Comparison of ENCODE assay signal across 7 cellular contexts in genomic region chr2:112726487-112727190, GRCh38. TPM values are rescaled to one million over a fixed set of nuclear protein-coding genes. Genes with fewer than 3 reads are reported as not detected.
DNase-seq lines count a peak whose midpoint lies in the region; ATAC-seq and TF ChIP-seq lines count a peak whose summit lies in the region.

No MANE protein-coding gene starts in this region.

- no peak overlapping the region for H3K27ac ChIP-seq in adrenal gland

- intact Hi-C loops in adrenal gland (cut with DNase I): loop anchor here (2.0 to 10.0 kb wide), 4 partner anchors 34 to 126 kb away; no protein-coding TSS in a partner anchor
- intact Hi-C loops in left ventricle myocardium superior (cut with micrococcal nuclease): loop anchor here (2.0 kb wide), 1 partner anchor 100 kb away; no protein-coding TSS in a partner anchor

- no peaks in the 10 kb centered on the region for H3K36me3 ChIP-seq in adrenal gland (replicated peaks in 1 of 2)

- ATAC-seq in GM18498 (IDR thresholded peaks at IDR 0.05; ENCODE audit: unreplicated experiment) (peak; percentile 90), HG02885 (IDR thresholded peaks at IDR 0.05; ENCODE audit: poor library complexity, unreplicated experiment) (peak; percentile 77), left ventricle myocardium superior (peak; percentile 95)

- no peaks in the 10 kb centered on the region for H3K9me3 ChIP-seq in adrenal gland (replicated peaks in 1 of 3)

- peak; percentile 93 for DNase-seq in NCI-H1694 (lab: John Stamatoyannopoulos, UW)
- peak; percentile 70 to 90 (median 78) for DNase-seq in T-helper 1 cell
- DNase-seq in adrenal gland: peak; percentile 84 to 94 (median 90)
- peak; percentile 93 for DNase-seq in left ventricle myocardium superior
- no peak for DNase-seq in retinal pigment epithelial cell (ENCODE audit: low read depth)

- H3K27me3 ChIP-seq in adrenal gland: no peaks in the 10 kb centered on the region

- TF ChIP-seq POLR2A in adrenal gland (IDR thresholded peaks at IDR 0.05): no peak

- H3K4me1 ChIP-seq in adrenal gland (replicated peaks in 1 of 2): peaks cover 0 to 4% of the 10 kb centered on the region in 2 donors

- WGBS in adrenal gland, 4 donors: 24 to 37% (median 29%) methylated on average over 6 to 19 of the region's 19 CpGs

- H3K4me3 ChIP-seq in adrenal gland (no peak overlapping the region), retinal pigment epithelial cell (ENCODE audit: low read length) (no peak overlapping the region)

- TF ChIP-seq CTCF in adrenal gland (IDR thresholded peaks at IDR 0.05) (peak; percentile 94 to 98 (median 97)), retinal pigment epithelial cell (conservative IDR thresholded peaks at IDR 0.05; ENCODE audit: low read depth, low read length) (peak; percentile 94)

RNA-seq across cellular contexts. Expression of gene NT5DC4, which starts 5.8 kb away (rescaled TPM):
- total RNA-seq in adrenal gland (under 1 TPM in 2 of 8 donors, not detected in 6; 0.22 to 0.24 TPM), left ventricle myocardium superior (not detected)
- under 1 TPM in 1 of 3 donors, not detected in 2; 0.56 TPM for polyA plus RNA-seq in adrenal gland

RNA-seq across cellular contexts. Expression of gene CKAP2L, which starts 37.8 kb away (rescaled TPM):
- total RNA-seq in adrenal gland: 1 to 10 TPM in 3 of 8 donors, under 1 TPM in 4, not detected in 1; 0.35 to 1.3 (median 0.84) TPM
- polyA plus RNA-seq in adrenal gland: under 1 TPM in 2 of 3 donors, not detected in 1; 0.10 to 0.79 TPM
- 0.10 TPM for total RNA-seq in left ventricle myocardium superior

RNA-seq across cellular contexts. Expression of gene IL1A, which starts 57.7 kb away (rescaled TPM):
- total RNA-seq in adrenal gland (under 1 TPM in 1 of 8 donors, not detected in 7; 0.18 TPM), left ventricle myocardium superior (not detected)
- polyA plus RNA-seq in adrenal gland: under 1 TPM in 1 of 3 donors, not detected in 2; 0.07 TPM
